ENCODE assay signal across 2 cellular contexts in genomic region chr3:33238923-33239322, GRCh38.
A peak's percentile ranks its signal among the peaks of the same experiment; 100 is the strongest.
TF ChIP-seq lines count a peak whose summit lies in the region.

No MANE protein-coding gene starts in this region.

TF ChIP-seq in HEK293, 187 proteins besides CTCF, POLR2A, EP300 and RAD21:
- peak; percentile 93 for TF ChIP-seq ZNF558 (tag by site-specific recombination; IDR thresholded peaks at IDR 0.05)
- no peak for TF ChIP-seq ZSCAN18 (tag by site-specific recombination; IDR thresholded peaks at IDR 0.05)
TF ChIP-seq in HEK293: peak in this region for 1.

TF ChIP-seq in GM12878, 131 proteins besides CTCF, POLR2A, EP300 and RAD21:
- TF ChIP-seq, protein P1, sequence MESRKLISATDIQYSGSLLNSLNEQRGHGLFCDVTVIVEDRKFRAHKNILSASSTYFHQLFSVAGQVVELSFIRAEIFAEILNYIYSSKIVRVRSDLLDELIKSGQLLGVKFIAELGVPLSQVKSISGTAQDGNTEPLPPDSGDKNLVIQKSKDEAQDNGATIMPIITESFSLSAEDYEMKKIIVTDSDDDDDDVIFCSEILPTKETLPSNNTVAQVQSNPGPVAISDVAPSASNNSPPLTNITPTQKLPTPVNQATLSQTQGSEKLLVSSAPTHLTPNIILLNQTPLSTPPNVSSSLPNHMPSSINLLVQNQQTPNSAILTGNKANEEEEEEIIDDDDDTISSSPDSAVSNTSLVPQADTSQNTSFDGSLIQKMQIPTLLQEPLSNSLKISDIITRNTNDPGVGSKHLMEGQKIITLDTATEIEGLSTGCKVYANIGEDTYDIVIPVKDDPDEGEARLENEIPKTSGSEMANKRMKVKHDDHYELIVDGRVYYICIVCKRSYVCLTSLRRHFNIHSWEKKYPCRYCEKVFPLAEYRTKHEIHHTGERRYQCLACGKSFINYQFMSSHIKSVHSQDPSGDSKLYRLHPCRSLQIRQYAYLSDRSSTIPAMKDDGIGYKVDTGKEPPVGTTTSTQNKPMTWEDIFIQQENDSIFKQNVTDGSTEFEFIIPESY (IDR thresholded peaks at IDR 0.05) = no peak
- TF ChIP-seq, protein P2, sequence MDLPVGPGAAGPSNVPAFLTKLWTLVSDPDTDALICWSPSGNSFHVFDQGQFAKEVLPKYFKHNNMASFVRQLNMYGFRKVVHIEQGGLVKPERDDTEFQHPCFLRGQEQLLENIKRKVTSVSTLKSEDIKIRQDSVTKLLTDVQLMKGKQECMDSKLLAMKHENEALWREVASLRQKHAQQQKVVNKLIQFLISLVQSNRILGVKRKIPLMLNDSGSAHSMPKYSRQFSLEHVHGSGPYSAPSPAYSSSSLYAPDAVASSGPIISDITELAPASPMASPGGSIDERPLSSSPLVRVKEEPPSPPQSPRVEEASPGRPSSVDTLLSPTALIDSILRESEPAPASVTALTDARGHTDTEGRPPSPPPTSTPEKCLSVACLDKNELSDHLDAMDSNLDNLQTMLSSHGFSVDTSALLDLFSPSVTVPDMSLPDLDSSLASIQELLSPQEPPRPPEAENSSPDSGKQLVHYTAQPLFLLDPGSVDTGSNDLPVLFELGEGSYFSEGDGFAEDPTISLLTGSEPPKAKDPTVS (IDR thresholded peaks at IDR 0.05; ENCODE audit: low read depth, low read length) = no peak
- TF ChIP-seq KAT2A (conservative IDR thresholded peaks at IDR 0.05; ENCODE audit: control insufficient read depth, low read depth, low read length) = no peak
- TF ChIP-seq ZNF274 (IDR thresholded peaks at IDR 0.05; ENCODE audit: insufficient read depth, insufficient read length) = no peak
- no peak for TF ChIP-seq ZSCAN29 (IDR thresholded peaks at IDR 0.05)
- no peak for TF ChIP-seq RBBP5 (conservative IDR thresholded peaks at IDR 0.05)
- TF ChIP-seq TCF3 (IDR thresholded peaks at IDR 0.05; ENCODE audit: borderline replicate concordance, insufficient read depth, low read depth, low read length) = no peak
- no peak for TF ChIP-seq ZNF207 (IDR thresholded peaks at IDR 0.05; ENCODE audit: borderline replicate concordance)
- TF ChIP-seq YBX1 (IDR thresholded peaks at IDR 0.05) = no peak
- no peak for TF ChIP-seq TCF12 (IDR thresholded peaks at IDR 0.05; ENCODE audit: low read depth, low read length)
- TF ChIP-seq, protein P3, sequence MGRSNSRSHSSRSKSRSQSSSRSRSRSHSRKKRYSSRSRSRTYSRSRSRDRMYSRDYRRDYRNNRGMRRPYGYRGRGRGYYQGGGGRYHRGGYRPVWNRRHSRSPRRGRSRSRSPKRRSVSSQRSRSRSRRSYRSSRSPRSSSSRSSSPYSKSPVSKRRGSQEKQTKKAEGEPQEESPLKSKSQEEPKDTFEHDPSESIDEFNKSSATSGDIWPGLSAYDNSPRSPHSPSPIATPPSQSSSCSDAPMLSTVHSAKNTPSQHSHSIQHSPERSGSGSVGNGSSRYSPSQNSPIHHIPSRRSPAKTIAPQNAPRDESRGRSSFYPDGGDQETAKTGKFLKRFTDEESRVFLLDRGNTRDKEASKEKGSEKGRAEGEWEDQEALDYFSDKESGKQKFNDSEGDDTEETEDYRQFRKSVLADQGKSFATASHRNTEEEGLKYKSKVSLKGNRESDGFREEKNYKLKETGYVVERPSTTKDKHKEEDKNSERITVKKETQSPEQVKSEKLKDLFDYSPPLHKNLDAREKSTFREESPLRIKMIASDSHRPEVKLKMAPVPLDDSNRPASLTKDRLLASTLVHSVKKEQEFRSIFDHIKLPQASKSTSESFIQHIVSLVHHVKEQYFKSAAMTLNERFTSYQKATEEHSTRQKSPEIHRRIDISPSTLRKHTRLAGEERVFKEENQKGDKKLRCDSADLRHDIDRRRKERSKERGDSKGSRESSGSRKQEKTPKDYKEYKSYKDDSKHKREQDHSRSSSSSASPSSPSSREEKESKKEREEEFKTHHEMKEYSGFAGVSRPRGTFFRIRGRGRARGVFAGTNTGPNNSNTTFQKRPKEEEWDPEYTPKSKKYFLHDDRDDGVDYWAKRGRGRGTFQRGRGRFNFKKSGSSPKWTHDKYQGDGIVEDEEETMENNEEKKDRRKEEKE (IDR thresholded peaks at IDR 0.05) = no peak
- no peak for TF ChIP-seq PAX5 (IDR thresholded peaks at IDR 0.05; ENCODE audit: borderline replicate concordance, low read depth, low read length)
- TF ChIP-seq SREBF1 (IDR thresholded peaks at IDR 0.05; ENCODE audit: low read length) = no peak
- TF ChIP-seq SPI1 (IDR thresholded peaks at IDR 0.05; ENCODE audit: borderline replicate concordance, insufficient read depth, low read depth, low read length) = no peak
